In genomic region chr12:50102186-50102585, GRCh38 we compare ENCODE assay signal across 19 cellular contexts. TPM values are rescaled to one million over a fixed set of nuclear protein-coding genes. Genes with fewer than 3 reads are reported as not detected.
DNase-seq lines count a peak whose midpoint lies in the region; ATAC-seq lines count a peak whose summit lies in the region.
"Had no signal": no experiment of that assay in that cellular context is flagged by ENCODE, and none has a peak within 500 bp of the region (broad histone marks: within the 10 kb centered on the region; RNA-seq: fewer than 3 reads in every experiment).

No MANE protein-coding gene starts in this region.

- H3K9me3 ChIP-seq in adipocyte (ENCODE audit: control insufficient read depth, low read length): no peaks in the 10 kb centered on the region
- H3K9me3 ChIP-seq in subcutaneous abdominal adipose tissue (ENCODE audit: control insufficient read depth in 5 of 5, low read length in 5 of 5): peaks cover 0 to 3% (median 0%) of the 10 kb centered on the region in 5 donors
- H3K9me3 ChIP-seq: pancreas, thoracic aorta had no signal

- no peaks in the 10 kb centered on the region for H3K9me3 Mint-ChIP-seq in stimulated activated naive B cell treated with anti-CD40 and anti-IgM and Interleukin-4, amounts not matched to agents 10 μg/mL and 1 μg/mL and 100 μg/mL, for 72 hours
- H3K9me3 Mint-ChIP-seq: activated CD4-positive, alpha-beta memory T cell treated with anti-CD3 and anti-CD28 coated beads, Interleukin-2, amount 10 ng/mL, durations not matched to agents 7 days and 5 days; CD8-positive, alpha-beta memory T cell; central memory CD8-positive, alpha-beta T cell; naive B cell had no signal

- H3K36me3 ChIP-seq in adipocyte (ENCODE audit: control insufficient read depth, insufficient read depth, low read length, severe bottlenecking): peaks cover 39% of the 10 kb centered on the region
- H3K36me3 ChIP-seq in subcutaneous abdominal adipose tissue (ENCODE audit: control insufficient read depth in 5 of 5, insufficient read depth in 5 of 5, low read length in 5 of 5): peaks cover 6 to 51% (median 43%) of the 10 kb centered on the region in 5 donors

- peak overlapping the region; percentile 92 for H3K27ac ChIP-seq in subcutaneous abdominal adipose tissue (ENCODE audit: low read depth, low read length)
- H3K27ac ChIP-seq: pancreas, thoracic aorta had no signal

- H3K27me3 ChIP-seq in adipocyte (replicated peaks; ENCODE audit: control insufficient read depth, insufficient read depth, low read length) (no peaks in the 10 kb centered on the region), subcutaneous abdominal adipose tissue (ENCODE audit: control insufficient read depth in 5 of 5, insufficient read depth in 4 of 5, low read length in 5 of 5) (peaks cover 0 to 5% (median 0%) of the 10 kb centered on the region in 5 donors)
- H3K27me3 ChIP-seq: pancreas had no signal

- ATAC-seq in stimulated activated naive B cell treated with anti-CD40 and anti-IgM and Interleukin-4, amounts not matched to agents 10 μg/mL and 1 μg/mL and 100 μg/mL, for 72 hours (replicated peaks): no peak

- no peaks in the 10 kb centered on the region for H3K27me3 Mint-ChIP-seq in stimulated activated naive B cell treated with anti-CD40 and anti-IgM and Interleukin-4, amounts not matched to agents 10 μg/mL and 1 μg/mL and 100 μg/mL, for 72 hours
- H3K27me3 Mint-ChIP-seq: activated CD4-positive, alpha-beta memory T cell treated with anti-CD3 and anti-CD28 coated beads, Interleukin-2, amount 10 ng/mL, durations not matched to agents 7 days and 5 days; CD8-positive, alpha-beta memory T cell; central memory CD8-positive, alpha-beta T cell; naive B cell had no signal

- peaks cover 45 to 73% of the 10 kb centered on the region in 2 donors for H3K36me3 Mint-ChIP-seq in stimulated activated naive B cell treated with anti-CD40 and anti-IgM and Interleukin-4, amounts not matched to agents 10 μg/mL and 1 μg/mL and 100 μg/mL, for 72 hours

- no peak overlapping the region for H3K27ac Mint-ChIP-seq in stimulated activated naive B cell treated with anti-CD40 and anti-IgM and Interleukin-4, amounts not matched to agents 10 μg/mL and 1 μg/mL and 100 μg/mL, for 72 hours
- H3K27ac Mint-ChIP-seq: activated CD4-positive, alpha-beta memory T cell treated with anti-CD3 and anti-CD28 coated beads, Interleukin-2, amount 10 ng/mL, durations not matched to agents 7 days and 5 days had no signal

- H3K4me3 Mint-ChIP-seq in stimulated activated naive B cell treated with anti-CD40 and anti-IgM and Interleukin-4, amounts not matched to agents 10 μg/mL and 1 μg/mL and 100 μg/mL, for 72 hours: no peak overlapping the region
- H3K4me3 Mint-ChIP-seq: activated CD4-positive, alpha-beta memory T cell treated with anti-CD3 and anti-CD28 coated beads, Interleukin-2, amount 10 ng/mL, durations not matched to agents 7 days and 5 days; CD8-positive, alpha-beta memory T cell; central memory CD8-positive, alpha-beta T cell; naive B cell had no signal

- H3K9ac ChIP-seq in adipocyte (ENCODE audit: low read length) (peak overlapping the region; percentile 92), subcutaneous abdominal adipose tissue (ENCODE audit: low read length in 5 of 5) (peak overlapping the region in 2 of 5 donors; percentile 69 to 100)

- H3K4me1 ChIP-seq in adipocyte (ENCODE audit: control insufficient read depth, insufficient read depth, low read length): peaks cover 45% of the 10 kb centered on the region
- peaks cover 21 to 61% (median 55%) of the 10 kb centered on the region in 5 donors for H3K4me1 ChIP-seq in subcutaneous abdominal adipose tissue (ENCODE audit: control insufficient read depth in 5 of 5, insufficient read depth in 5 of 5, low read length in 5 of 5)

- peaks cover 21 to 28% of the 10 kb centered on the region in 2 donors for H3K4me1 Mint-ChIP-seq in stimulated activated naive B cell treated with anti-CD40 and anti-IgM and Interleukin-4, amounts not matched to agents 10 μg/mL and 1 μg/mL and 100 μg/mL, for 72 hours
- H3K4me1 Mint-ChIP-seq: activated CD4-positive, alpha-beta memory T cell treated with anti-CD3 and anti-CD28 coated beads, Interleukin-2, amount 10 ng/mL, durations not matched to agents 7 days and 5 days; CD8-positive, alpha-beta memory T cell; central memory CD8-positive, alpha-beta T cell had no signal

- no peak for DNase-seq in adipocyte (ENCODE audit: low read depth)
- peak; percentile 79 for DNase-seq in cerebellum (ENCODE audit: low spot score)
- peak; percentile 72 for DNase-seq in medulla oblongata (ENCODE audit: extremely low spot score)
- DNase-seq in stimulated activated naive B cell treated with anti-CD40 and anti-IgM and Interleukin-4, amounts not matched to agents 10 μg/mL and 1 μg/mL and 100 μg/mL, for 72 hours: no peak
- DNase-seq in activated CD4-positive, CD25-positive, alpha-beta regulatory T cell treated with anti-CD3 and anti-CD28 coated beads, Interleukin-2, amount 50 U/mL, for 72 hours: no peak
- DNase-seq in NCI-H1092 (lab: John Stamatoyannopoulos, UW): no peak
- DNase-seq: activated CD4-positive, alpha-beta memory T cell treated with anti-CD3 and anti-CD28 coated beads, Interleukin-2, amount 10 ng/mL, durations not matched to agents 7 days and 5 days; activated effector memory CD4-positive, alpha-beta T cell treated with anti-CD3 and anti-CD28 coated beads, Interleukin-2, amount 50 U/mL, for 16 hours; CD8-positive, alpha-beta memory T cell; KG1; naive B cell; NCI-H146; NCI-H526 treated with DMSO at 0.1 percent for 48 hours; pancreas; T1000 had no signal

- H3K4me3 ChIP-seq in adipocyte (ENCODE audit: low read length) (no peak overlapping the region), subcutaneous abdominal adipose tissue (ENCODE audit: low read depth in 1 of 5, low read length in 5 of 5) (peak overlapping the region in 1 of 5 donors; percentile 47)
- H3K4me3 ChIP-seq: pancreas, thoracic aorta had no signal

RNA-seq across cellular contexts. Expression of gene GPD1, which starts 1.6 kb away (rescaled TPM):
- 1.7 TPM for total RNA-seq in cerebellum
- total RNA-seq: epithelial cell of proximal tubule had no signal

RNA-seq across cellular contexts. Expression of gene COX14, which starts 9.8 kb away (rescaled TPM):
- total RNA-seq in cerebellum: 15.3 TPM

RNA-seq across cellular contexts. Expression of gene SMARCD1, which starts 17.0 kb away (rescaled TPM):
- total RNA-seq in cerebellum: 61.9 TPM

RNA-seq across cellular contexts. Expression of gene ASIC1, which starts 44.8 kb away (rescaled TPM):
- 20.5 TPM for total RNA-seq in cerebellum
- total RNA-seq: thoracic aorta had no signal

Comparison
In these comparisons a context has a peak if more than half of its experiments do, and no peak if none do; other contexts are left out.
1. DNase-seq: peak in cerebellum (single experiment) and medulla oblongata (single experiment); none in adipocyte (single experiment), stimulated activated naive B cell treated with anti-CD40 and anti-IgM and Interleukin-4, amounts not matched to agents 10 μg/mL and 1 μg/mL and 100 μg/mL, for 72 hours (single experiment), activated CD4-positive, CD25-positive, alpha-beta regulatory T cell treated with anti-CD3 and anti-CD28 coated beads, Interleukin-2, amount 50 U/mL, for 72 hours (single experiment) and NCI-H1092 (single experiment).